In genomic region chr9:114662081-114662989, GRCh38 we compare ENCODE assay signal across 8 cellular contexts. TPM values are rescaled to one million over a fixed set of nuclear protein-coding genes. Genes with fewer than 3 reads are reported as not detected.
DNase-seq lines count a peak whose midpoint lies in the region; ATAC-seq and TF ChIP-seq lines count a peak whose summit lies in the region.

No MANE protein-coding gene starts in this region.

- H3K4me2 ChIP-seq in trophoblast cell (ENCODE audit: low read length): no peak overlapping the region

- H3K27me3 ChIP-seq in NT2/D1 (ENCODE audit: insufficient read depth, insufficient read length) (no peaks in the 10 kb centered on the region), trophoblast cell (ENCODE audit: insufficient read depth, low read length) (no peaks in the 10 kb centered on the region), vagina (no peaks in the 10 kb centered on the region)

- WGBS in trophoblast cell (ENCODE audit: extremely low coverage, insufficient coverage, insufficient read length): no CpG with 5 or more reads among the region's 10 CpGs

- DNase-seq in SHP77 (lab: John Stamatoyannopoulos, UW) (peak; percentile 30 to 49), SHP77 treated with DMSO at 0.1 percent for 48 hours (lab: John Stamatoyannopoulos, UW) (no peak), NT2/D1 (ENCODE audit: low read depth, low spot score) (peak; percentile 48), fibroblast of villous mesenchyme (ENCODE audit: low read depth) (peak; percentile 44), trophoblast cell (peak; percentile 11 to 60), vagina (ENCODE audit: extremely low spot score in 2 of 2) (peak; percentile 79)
- DNase-seq in activated T-cell treated with anti-CD3 and anti-CD28 coated beads, Interleukin-2, amount 50 U/mL, for 48 hours: peak; percentile 81 to 82

- H3K9ac ChIP-seq in NT2/D1 (ENCODE audit: insufficient read length, low read depth): no peak overlapping the region
- H3K9ac ChIP-seq in trophoblast cell (ENCODE audit: low read length): no peak overlapping the region

- H3K4me3 ChIP-seq in NT2/D1 (ENCODE audit: insufficient read length, low read depth): no peak overlapping the region
- H3K4me3 ChIP-seq in fibroblast of villous mesenchyme (ENCODE audit: low read depth, low read length): no peak overlapping the region
- no peak overlapping the region for H3K4me3 ChIP-seq in trophoblast cell (ENCODE audit: low read depth, low read length)
- H3K4me3 ChIP-seq in vagina: no peak overlapping the region

- TF ChIP-seq CTCF in fibroblast of villous mesenchyme (IDR thresholded peaks at IDR 0.05; ENCODE audit: insufficient read depth, low read depth, low read length) (peak; percentile 92), vagina (IDR thresholded peaks at IDR 0.05) (peak; percentile 29 to 69 (median 62))

- H3K36me3 ChIP-seq in NT2/D1 (ENCODE audit: insufficient read depth, insufficient read length, low read length): no peaks in the 10 kb centered on the region
- no peaks in the 10 kb centered on the region for H3K36me3 ChIP-seq in trophoblast cell (ENCODE audit: control insufficient read depth in 1 of 2, insufficient read depth in 2 of 2, low read length in 2 of 2)
- no peaks in the 10 kb centered on the region for H3K36me3 ChIP-seq in vagina

- no peak overlapping the region for H2BK12ac ChIP-seq in trophoblast cell (ENCODE audit: low read length)

- H3K79me1 ChIP-seq in trophoblast cell (ENCODE audit: low read length): no peaks in the 10 kb centered on the region

- H2BK120ac ChIP-seq in trophoblast cell (ENCODE audit: insufficient read depth, low read length, poor library complexity): no peak overlapping the region

- H2AFZ ChIP-seq in trophoblast cell (ENCODE audit: insufficient read depth, low read length, poor library complexity): no peak overlapping the region

- no peak overlapping the region for H3K14ac ChIP-seq in trophoblast cell (ENCODE audit: low read length)

- no peak overlapping the region for H3K23ac ChIP-seq in trophoblast cell (ENCODE audit: low read length)

- no peak overlapping the region for H4K8ac ChIP-seq in trophoblast cell (ENCODE audit: low read depth, low read length)

- intact Hi-C loops in vagina (cut with DNase I): no loop called here

- H3K9me3 ChIP-seq in NT2/D1 (ENCODE audit: insufficient read depth, low read length) (no peaks in the 10 kb centered on the region), trophoblast cell (ENCODE audit: insufficient read depth, low read depth, low read length) (no peaks in the 10 kb centered on the region), vagina (no peaks in the 10 kb centered on the region)

- H3K4me1 ChIP-seq in NT2/D1 (ENCODE audit: insufficient read depth, insufficient read length) (peaks cover 6% of the 10 kb centered on the region), trophoblast cell (ENCODE audit: control insufficient read depth in 1 of 2, insufficient read depth in 2 of 2, low read length in 2 of 2) (no peaks in the 10 kb centered on the region), vagina (no peaks in the 10 kb centered on the region)

- no peak overlapping the region for H3K18ac ChIP-seq in trophoblast cell (ENCODE audit: low read length)

- H4K91ac ChIP-seq in trophoblast cell (ENCODE audit: low read depth, low read length): peak overlapping the region; percentile 11

- peak; percentile 89 for ATAC-seq in HG02938 (IDR thresholded peaks at IDR 0.05; ENCODE audit: unreplicated experiment)

- TF ChIP-seq POLR2A in vagina (IDR thresholded peaks at IDR 0.05): no peak

- no peak overlapping the region for H4K12ac ChIP-seq in trophoblast cell (ENCODE audit: low read depth, low read length)

- H2AK5ac ChIP-seq in trophoblast cell (ENCODE audit: low read length): no peak overlapping the region

- no peaks in the 10 kb centered on the region for H3K79me2 ChIP-seq in trophoblast cell (ENCODE audit: control insufficient read depth, insufficient read depth, low read length, poor library complexity)

- no peak overlapping the region for H2BK5ac ChIP-seq in trophoblast cell (ENCODE audit: low read depth, low read length, poor library complexity)

- H3K27ac ChIP-seq in trophoblast cell (ENCODE audit: low read depth, low read length): no peak overlapping the region
- H3K27ac ChIP-seq in vagina: no peak overlapping the region

- no peak overlapping the region for H3K4ac ChIP-seq in trophoblast cell (ENCODE audit: low read depth, low read length)

RNA-seq across cellular contexts. Expression of gene TEX53, which starts 4.7 kb away (rescaled TPM):
- not detected in 2 replicates for total RNA-seq in fibroblast of villous mesenchyme
- polyA plus RNA-seq in trophoblast cell (2013): not detected in 2 replicates
- not detected for total RNA-seq in vagina

RNA-seq across cellular contexts. Expression of gene TEX48, which starts 19.7 kb away (rescaled TPM):
- total RNA-seq in fibroblast of villous mesenchyme: not detected in 2 replicates
- not detected in 2 replicates for polyA plus RNA-seq in trophoblast cell (2013)
- total RNA-seq in vagina: not detected

RNA-seq across cellular contexts. Expression of gene TMEM268, which starts 51.2 kb away (rescaled TPM):
- total RNA-seq in fibroblast of villous mesenchyme: 7.3 and 11.0 TPM in 2 replicates
- 7.5 and 8.4 TPM in 2 replicates for polyA plus RNA-seq in trophoblast cell (2013)
- total RNA-seq in vagina: 11.5 TPM
